ENCODE assay signal across 1 cellular context in the genomic region with DNA sequence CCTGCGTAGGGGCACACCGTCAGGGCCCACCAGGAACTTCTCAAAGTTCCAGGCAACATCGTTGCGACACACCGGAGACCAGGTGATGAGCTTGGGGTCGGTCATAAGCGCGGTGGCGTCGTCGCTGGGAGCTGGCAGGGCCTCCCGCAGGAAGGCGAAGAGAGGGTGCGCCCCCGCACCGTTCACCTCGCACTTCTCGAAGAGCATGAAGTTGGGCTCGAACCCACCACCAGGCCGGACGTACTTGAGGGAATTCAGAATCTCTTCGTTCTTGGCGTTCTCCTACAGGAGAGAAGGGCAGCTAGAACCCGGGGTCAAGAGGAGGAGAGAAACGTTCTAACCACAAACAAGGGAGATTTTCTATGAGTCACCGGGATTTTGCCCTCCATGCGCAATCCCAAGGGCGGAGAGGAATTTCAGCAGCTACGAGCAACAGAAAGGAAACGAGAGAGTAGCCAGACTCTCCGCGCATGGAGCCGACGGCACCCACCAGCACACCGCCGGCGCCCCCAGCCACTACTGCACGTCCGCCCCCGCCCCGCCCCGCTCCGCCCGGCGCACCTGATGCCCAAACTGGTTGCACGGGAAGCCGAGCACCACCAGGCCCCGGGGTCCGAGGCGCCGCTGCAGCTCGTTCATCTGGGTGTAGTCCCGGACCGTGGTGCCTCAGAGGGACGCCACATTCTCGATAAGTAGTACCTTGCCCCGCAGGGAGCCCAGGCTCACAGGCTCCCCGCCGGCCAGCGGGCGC.
TF ChIP-seq lines count a peak whose summit lies in the region.

No MANE protein-coding gene starts in this region.

TF ChIP-seq in HepG2, 621 proteins besides CTCF, POLR2A, EP300 and RAD21 (continues in another document):
- TF ChIP-seq, protein P1, sequence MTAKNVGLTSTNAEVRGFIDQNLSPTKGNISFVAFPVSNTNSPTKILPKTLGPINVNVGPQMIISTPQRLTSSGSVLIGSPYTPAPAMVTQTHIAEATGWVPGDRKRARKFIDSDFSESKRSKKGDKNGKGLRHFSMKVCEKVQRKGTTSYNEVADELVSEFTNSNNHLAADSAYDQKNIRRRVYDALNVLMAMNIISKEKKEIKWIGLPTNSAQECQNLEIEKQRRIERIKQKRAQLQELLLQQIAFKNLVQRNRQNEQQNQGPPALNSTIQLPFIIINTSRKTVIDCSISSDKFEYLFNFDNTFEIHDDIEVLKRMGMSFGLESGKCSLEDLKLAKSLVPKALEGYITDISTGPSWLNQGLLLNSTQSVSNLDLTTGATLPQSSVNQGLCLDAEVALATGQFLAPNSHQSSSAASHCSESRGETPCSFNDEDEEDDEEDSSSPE (CRISPR knock-in tag; IDR thresholded peaks at IDR 0.05): no peak
- TF ChIP-seq ZNF232 (CRISPR knock-in tag; IDR thresholded peaks at IDR 0.05; ENCODE audit: borderline replicate concordance) (no peak), ELF3 (CRISPR knock-in tag; IDR thresholded peaks at IDR 0.05) (no peak), ATF7 (IDR thresholded peaks at IDR 0.05) (no peak), ATF7 (CRISPR knock-in tag; IDR thresholded peaks at IDR 0.05) (no peak), ESRRA (CRISPR knock-in tag; IDR thresholded peaks at IDR 0.05; ENCODE audit: low read depth) (0 out of 2 replicates have a peak, but pooled peaks have one; percentile 5), ATF1 (CRISPR knock-in tag; IDR thresholded peaks at IDR 0.05) (no peak), KLF13 (CRISPR knock-in tag; IDR thresholded peaks at IDR 0.05) (no peak), ELF1 (CRISPR knock-in tag; IDR thresholded peaks at IDR 0.05) (no peak), ZNF296 (CRISPR knock-in tag; conservative IDR thresholded peaks at IDR 0.05) (no peak), ZNF564 (CRISPR knock-in tag; IDR thresholded peaks at IDR 0.05) (no peak), PAF1 (CRISPR knock-in tag; IDR thresholded peaks at IDR 0.05) (no peak), BCL6 (CRISPR knock-in tag; IDR thresholded peaks at IDR 0.05) (no peak), ZNF17 (CRISPR knock-in tag; IDR thresholded peaks at IDR 0.05) (no peak), ZFY (CRISPR knock-in tag; IDR thresholded peaks at IDR 0.05) (no peak; the same call in 1 of the 2 replicates), SRSF4 (IDR thresholded peaks at IDR 0.05; ENCODE audit: low read depth, low read length, poor library complexity, severe bottlenecking) (no peak), RXRA (CRISPR knock-in tag; IDR thresholded peaks at IDR 0.05) (no peak), NR3C1 (CRISPR knock-in tag; IDR thresholded peaks at IDR 0.05) (no peak), ZNF451 (CRISPR knock-in tag; IDR thresholded peaks at IDR 0.05) (no peak), HCFC1 (IDR thresholded peaks at IDR 0.05; ENCODE audit: low read depth, low read length) (no peak), CAMTA2 (CRISPR knock-in tag; IDR thresholded peaks at IDR 0.05; ENCODE audit: borderline replicate concordance) (no peak), ATRX (CRISPR knock-in tag; IDR thresholded peaks at IDR 0.05; ENCODE audit: borderline replicate concordance) (no peak), ZSCAN21 (CRISPR knock-in tag; IDR thresholded peaks at IDR 0.05; ENCODE audit: borderline replicate concordance) (0 out of 2 replicates have a peak, but pooled peaks have one; percentile 9), NKX3-1 (CRISPR knock-in tag; IDR thresholded peaks at IDR 0.05) (no peak), ZNF75D (CRISPR knock-in tag; IDR thresholded peaks at IDR 0.05; ENCODE audit: borderline replicate concordance) (no peak), ZNF83 (CRISPR knock-in tag; IDR thresholded peaks at IDR 0.05; ENCODE audit: borderline replicate concordance) (no peak), ZNF333 (CRISPR knock-in tag; IDR thresholded peaks at IDR 0.05; ENCODE audit: borderline replicate concordance) (no peak; the same call in 1 of the 2 replicates), HNF4G (IDR thresholded peaks at IDR 0.05; ENCODE audit: borderline replicate concordance, low read depth, low read length) (0 out of 2 replicates have a peak, but pooled peaks have one; percentile 1), HNF4G (CRISPR knock-in tag; IDR thresholded peaks at IDR 0.05; ENCODE audit: borderline replicate concordance, low read depth) (no peak), FOXK1 (CRISPR knock-in tag; IDR thresholded peaks at IDR 0.05; ENCODE audit: borderline replicate concordance, low read depth) (no peak), IRX3 (CRISPR knock-in tag; IDR thresholded peaks at IDR 0.05; ENCODE audit: borderline replicate concordance, low read depth) (no peak), MATR3 (CRISPR knock-in tag; IDR thresholded peaks at IDR 0.05) (no peak), MAF1 (CRISPR knock-in tag; IDR thresholded peaks at IDR 0.05; ENCODE audit: borderline replicate concordance) (no peak), PCBP1 (IDR thresholded peaks at IDR 0.05; ENCODE audit: borderline replicate concordance, low read depth, low read length) (no peak), ZFP37 (CRISPR knock-in tag; IDR thresholded peaks at IDR 0.05; ENCODE audit: borderline replicate concordance) (no peak), ZBTB21 (CRISPR knock-in tag; IDR thresholded peaks at IDR 0.05) (0 out of 2 replicates have a peak, but pooled peaks have one; percentile 6), ZSCAN20 (CRISPR knock-in tag; IDR thresholded peaks at IDR 0.05; ENCODE audit: borderline replicate concordance) (no peak), GABPA (IDR thresholded peaks at IDR 0.05; ENCODE audit: low read depth, low read length) (no peak), GABPA (CRISPR knock-in tag; IDR thresholded peaks at IDR 0.05; ENCODE audit: low read depth) (no peak), ZNF34 (CRISPR knock-in tag; IDR thresholded peaks at IDR 0.05; ENCODE audit: borderline replicate concordance) (no peak), TGIF2 (CRISPR knock-in tag; IDR thresholded peaks at IDR 0.05) (no peak), TEAD3 (CRISPR knock-in tag; optimal IDR thresholded peaks at IDR 0.05; ENCODE audit: borderline replicate concordance) (no peak), ZSCAN31 (CRISPR knock-in tag; IDR thresholded peaks at IDR 0.05; ENCODE audit: low read depth) (no peak), GTF3A (CRISPR knock-in tag; conservative IDR thresholded peaks at IDR 0.05) (no peak), ZNF460 (CRISPR knock-in tag; IDR thresholded peaks at IDR 0.05; ENCODE audit: borderline replicate concordance) (no peak), HHEX (CRISPR knock-in tag; IDR thresholded peaks at IDR 0.05) (no peak), ZNF790 (CRISPR knock-in tag; IDR thresholded peaks at IDR 0.05; ENCODE audit: borderline replicate concordance) (0 out of 2 replicates have a peak, but pooled peaks have one; percentile 51), ZNF766 (CRISPR knock-in tag; IDR thresholded peaks at IDR 0.05; ENCODE audit: borderline replicate concordance) (no peak), HDAC6 (IDR thresholded peaks at IDR 0.05; ENCODE audit: low read depth, low read length) (no peak), SALL2 (CRISPR knock-in tag; IDR thresholded peaks at IDR 0.05) (no peak; the same call in none of the 2 replicates)
- TF ChIP-seq, protein P2, sequence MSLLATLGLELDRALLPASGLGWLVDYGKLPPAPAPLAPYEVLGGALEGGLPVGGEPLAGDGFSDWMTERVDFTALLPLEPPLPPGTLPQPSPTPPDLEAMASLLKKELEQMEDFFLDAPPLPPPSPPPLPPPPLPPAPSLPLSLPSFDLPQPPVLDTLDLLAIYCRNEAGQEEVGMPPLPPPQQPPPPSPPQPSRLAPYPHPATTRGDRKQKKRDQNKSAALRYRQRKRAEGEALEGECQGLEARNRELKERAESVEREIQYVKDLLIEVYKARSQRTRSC (CRISPR knock-in tag; IDR thresholded peaks at IDR 0.05; ENCODE audit: low read depth): no peak
- TF ChIP-seq, protein P3, sequence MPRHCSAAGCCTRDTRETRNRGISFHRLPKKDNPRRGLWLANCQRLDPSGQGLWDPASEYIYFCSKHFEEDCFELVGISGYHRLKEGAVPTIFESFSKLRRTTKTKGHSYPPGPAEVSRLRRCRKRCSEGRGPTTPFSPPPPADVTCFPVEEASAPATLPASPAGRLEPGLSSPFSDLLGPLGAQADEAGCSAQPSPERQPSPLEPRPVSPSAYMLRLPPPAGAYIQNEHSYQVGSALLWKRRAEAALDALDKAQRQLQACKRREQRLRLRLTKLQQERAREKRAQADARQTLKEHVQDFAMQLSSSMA (CRISPR knock-in tag; IDR thresholded peaks at IDR 0.05): 0 out of 2 replicates have a peak, but pooled peaks have one; percentile 15
- TF ChIP-seq, protein P4, sequence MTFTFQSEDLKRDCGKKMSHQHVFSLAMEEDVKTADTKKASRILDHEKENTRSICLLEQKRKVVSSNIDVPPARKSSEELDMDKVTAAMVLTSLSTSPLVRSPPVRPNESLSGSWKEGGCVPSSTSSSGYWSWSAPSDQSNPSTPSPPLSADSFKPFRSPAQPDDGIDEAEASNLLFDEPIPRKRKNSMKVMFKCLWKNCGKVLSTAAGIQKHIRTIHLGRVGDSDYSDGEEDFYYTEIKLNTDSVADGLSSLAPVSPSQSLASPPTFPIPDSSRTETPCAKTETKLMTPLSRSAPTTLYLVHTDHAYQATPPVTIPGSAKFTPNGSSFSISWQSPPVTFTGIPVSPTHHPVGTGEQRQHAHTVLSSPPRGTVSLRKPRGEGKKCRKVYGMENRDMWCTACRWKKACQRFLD (CRISPR knock-in tag; IDR thresholded peaks at IDR 0.05; ENCODE audit: borderline replicate concordance): no peak
- TF ChIP-seq, protein P5, sequence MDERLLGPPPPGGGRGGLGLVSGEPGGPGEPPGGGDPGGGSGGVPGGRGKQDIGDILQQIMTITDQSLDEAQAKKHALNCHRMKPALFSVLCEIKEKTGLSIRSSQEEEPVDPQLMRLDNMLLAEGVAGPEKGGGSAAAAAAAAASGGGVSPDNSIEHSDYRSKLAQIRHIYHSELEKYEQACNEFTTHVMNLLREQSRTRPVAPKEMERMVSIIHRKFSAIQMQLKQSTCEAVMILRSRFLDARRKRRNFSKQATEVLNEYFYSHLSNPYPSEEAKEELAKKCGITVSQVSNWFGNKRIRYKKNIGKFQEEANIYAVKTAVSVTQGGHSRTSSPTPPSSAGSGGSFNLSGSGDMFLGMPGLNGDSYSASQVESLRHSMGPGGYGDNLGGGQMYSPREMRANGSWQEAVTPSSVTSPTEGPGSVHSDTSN (CRISPR knock-in tag; IDR thresholded peaks at IDR 0.05): no peak
- TF ChIP-seq, protein P6, sequence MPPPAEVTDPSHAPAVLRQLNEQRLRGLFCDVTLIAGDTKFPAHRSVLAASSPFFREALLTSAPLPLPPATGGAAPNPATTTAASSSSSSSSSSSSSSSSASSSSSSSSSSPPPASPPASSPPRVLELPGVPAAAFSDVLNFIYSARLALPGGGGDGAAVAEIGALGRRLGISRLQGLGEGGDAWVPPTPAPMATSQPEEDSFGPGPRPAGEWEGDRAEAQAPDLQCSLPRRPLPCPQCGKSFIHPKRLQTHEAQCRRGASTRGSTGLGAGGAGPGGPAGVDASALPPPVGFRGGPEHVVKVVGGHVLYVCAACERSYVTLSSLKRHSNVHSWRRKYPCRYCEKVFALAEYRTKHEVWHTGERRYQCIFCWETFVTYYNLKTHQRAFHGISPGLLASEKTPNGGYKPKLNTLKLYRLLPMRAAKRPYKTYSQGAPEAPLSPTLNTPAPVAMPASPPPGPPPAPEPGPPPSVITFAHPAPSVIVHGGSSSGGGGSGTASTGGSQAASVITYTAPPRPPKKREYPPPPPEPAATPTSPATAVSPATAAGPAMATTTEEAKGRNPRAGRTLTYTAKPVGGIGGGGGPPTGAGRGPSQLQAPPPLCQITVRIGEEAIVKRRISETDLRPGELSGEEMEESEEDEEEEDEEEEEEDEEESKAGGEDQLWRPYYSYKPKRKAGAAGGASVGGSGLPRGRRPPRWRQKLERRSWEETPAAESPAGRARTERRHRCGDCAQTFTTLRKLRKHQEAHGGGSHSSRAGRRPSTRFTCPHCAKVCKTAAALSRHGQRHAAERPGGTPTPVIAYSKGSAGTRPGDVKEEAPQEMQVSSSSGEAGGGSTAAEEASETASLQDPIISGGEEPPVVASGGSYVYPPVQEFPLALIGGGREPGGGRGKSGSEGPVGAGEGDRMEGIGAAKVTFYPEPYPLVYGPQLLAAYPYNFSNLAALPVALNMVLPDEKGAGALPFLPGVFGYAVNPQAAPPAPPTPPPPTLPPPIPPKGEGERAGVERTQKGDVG (CRISPR knock-in tag; IDR thresholded peaks at IDR 0.05; ENCODE audit: borderline replicate concordance): no peak
- TF ChIP-seq, protein P7, sequence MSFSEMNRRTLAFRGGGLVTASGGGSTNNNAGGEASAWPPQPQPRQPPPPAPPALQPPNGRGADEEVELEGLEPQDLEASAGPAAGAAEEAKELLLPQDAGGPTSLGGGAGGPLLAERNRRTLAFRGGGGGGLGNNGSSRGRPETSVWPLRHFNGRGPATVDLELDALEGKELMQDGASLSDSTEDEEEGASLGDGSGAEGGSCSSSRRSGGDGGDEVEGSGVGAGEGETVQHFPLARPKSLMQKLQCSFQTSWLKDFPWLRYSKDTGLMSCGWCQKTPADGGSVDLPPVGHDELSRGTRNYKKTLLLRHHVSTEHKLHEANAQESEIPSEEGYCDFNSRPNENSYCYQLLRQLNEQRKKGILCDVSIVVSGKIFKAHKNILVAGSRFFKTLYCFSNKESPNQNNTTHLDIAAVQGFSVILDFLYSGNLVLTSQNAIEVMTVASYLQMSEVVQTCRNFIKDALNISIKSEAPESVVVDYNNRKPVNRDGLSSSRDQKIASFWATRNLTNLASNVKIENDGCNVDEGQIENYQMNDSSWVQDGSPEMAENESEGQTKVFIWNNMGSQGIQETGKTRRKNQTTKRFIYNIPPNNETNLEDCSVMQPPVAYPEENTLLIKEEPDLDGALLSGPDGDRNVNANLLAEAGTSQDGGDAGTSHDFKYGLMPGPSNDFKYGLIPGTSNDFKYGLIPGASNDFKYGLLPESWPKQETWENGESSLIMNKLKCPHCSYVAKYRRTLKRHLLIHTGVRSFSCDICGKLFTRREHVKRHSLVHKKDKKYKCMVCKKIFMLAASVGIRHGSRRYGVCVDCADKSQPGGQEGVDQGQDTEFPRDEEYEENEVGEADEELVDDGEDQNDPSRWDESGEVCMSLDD (CRISPR knock-in tag; IDR thresholded peaks at IDR 0.05; ENCODE audit: borderline replicate concordance): 0 out of 2 replicates have a peak, but pooled peaks have one; percentile 15
- TF ChIP-seq, protein P8, sequence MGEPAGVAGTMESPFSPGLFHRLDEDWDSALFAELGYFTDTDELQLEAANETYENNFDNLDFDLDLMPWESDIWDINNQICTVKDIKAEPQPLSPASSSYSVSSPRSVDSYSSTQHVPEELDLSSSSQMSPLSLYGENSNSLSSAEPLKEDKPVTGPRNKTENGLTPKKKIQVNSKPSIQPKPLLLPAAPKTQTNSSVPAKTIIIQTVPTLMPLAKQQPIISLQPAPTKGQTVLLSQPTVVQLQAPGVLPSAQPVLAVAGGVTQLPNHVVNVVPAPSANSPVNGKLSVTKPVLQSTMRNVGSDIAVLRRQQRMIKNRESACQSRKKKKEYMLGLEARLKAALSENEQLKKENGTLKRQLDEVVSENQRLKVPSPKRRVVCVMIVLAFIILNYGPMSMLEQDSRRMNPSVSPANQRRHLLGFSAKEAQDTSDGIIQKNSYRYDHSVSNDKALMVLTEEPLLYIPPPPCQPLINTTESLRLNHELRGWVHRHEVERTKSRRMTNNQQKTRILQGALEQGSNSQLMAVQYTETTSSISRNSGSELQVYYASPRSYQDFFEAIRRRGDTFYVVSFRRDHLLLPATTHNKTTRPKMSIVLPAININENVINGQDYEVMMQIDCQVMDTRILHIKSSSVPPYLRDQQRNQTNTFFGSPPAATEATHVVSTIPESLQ (CRISPR knock-in tag; conservative IDR thresholded peaks at IDR 0.05): no peak
